Comparison of ENCODE assay signal across 29 cellular contexts in the genomic region with DNA sequence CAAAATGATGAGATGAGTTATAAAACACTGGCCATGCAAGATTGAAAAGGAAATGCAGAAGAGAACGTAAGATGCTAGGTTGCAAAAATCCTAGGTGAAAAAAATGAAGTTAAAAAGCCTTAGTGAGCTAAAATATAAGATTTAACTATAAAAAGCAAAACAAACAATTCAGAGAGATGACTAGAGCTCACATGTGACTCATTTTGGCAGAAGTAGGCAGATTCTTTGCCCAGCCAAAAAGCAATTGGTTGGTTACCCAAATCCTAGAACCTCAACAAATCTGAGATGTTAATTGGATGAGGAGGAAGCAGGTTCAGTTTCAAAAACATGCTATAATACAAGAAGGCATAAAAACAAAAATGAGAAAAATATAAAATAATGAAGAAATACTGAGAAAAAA.
DNase-seq lines count a peak whose midpoint lies in the region; ATAC-seq and TF ChIP-seq lines count a peak whose summit lies in the region.
"Had no signal": no experiment of that assay in that cellular context is flagged by ENCODE, and none has a peak within 500 bp of the region (broad histone marks: within the 10 kb centered on the region; RNA-seq: fewer than 3 reads in every experiment).

No MANE protein-coding gene starts in this region.

- no peak overlapping the region for H3K4me3 Mint-ChIP-seq in activated T-cell treated with anti-CD3 and anti-CD28 coated beads, Interleukin-2, amount 50 U/mL, for 72 hours
- H3K4me3 Mint-ChIP-seq: activated T-cell treated with anti-CD3 and anti-CD28 coated beads, Interleukin-2, amount 50 U/mL, for 4 hours; B cell; central memory CD8-positive, alpha-beta T cell had no signal

- no TSS peak for BruUV-seq in PC-3 (replicated peaks; lab: Mats Ljungman, UMichigan)

- H3K4me3 ChIP-seq in PC-3 (ENCODE audit: low read length), result no peak overlapping the region
- H3K4me3 ChIP-seq in epithelial cell of esophagus (ENCODE audit: low read length), result no peak overlapping the region
- H3K4me3 ChIP-seq in osteoblast (ENCODE audit: insufficient read depth, low read length), result no peak overlapping the region
- no peak overlapping the region for H3K4me3 ChIP-seq in spleen
- H3K4me3 ChIP-seq: gastroesophageal sphincter, K562, lung, thyroid gland had no signal

- H3K9me3 ChIP-seq in PC-3 (ENCODE audit: low read length) (no peaks in the 10 kb centered on the region), osteoblast (ENCODE audit: low read depth, low read length) (no peaks in the 10 kb centered on the region), spleen (no peaks in the 10 kb centered on the region)
- H3K9me3 ChIP-seq: gastroesophageal sphincter, thyroid gland had no signal

- H3K4me1 ChIP-seq in PC-3 (ENCODE audit: insufficient read depth, low read length) (peaks cover 4% of the 10 kb centered on the region), osteoblast (ENCODE audit: insufficient read depth, low read length) (peaks cover 6% of the 10 kb centered on the region), spleen (no peaks in the 10 kb centered on the region)
- H3K4me1 ChIP-seq: gastroesophageal sphincter, thyroid gland had no signal

- H3K9me2 ChIP-seq in PC-3 (replicated peaks; ENCODE audit: low read length), result no peaks in the 10 kb centered on the region

- H3K4me2 ChIP-seq in PC-3 (ENCODE audit: low read length), result 0 out of 2 replicates have a peak overlapping the region, but pooled peaks have one; percentile 36
- H3K4me2 ChIP-seq in osteoblast (ENCODE audit: insufficient read depth, low read length), result peak overlapping the region; percentile 64

- WGBS in spleen, 5 donors, result 60 to 74% (median 70%) methylated on average over 1 of the region's 1 CpG

- H3K27me3 ChIP-seq in PC-3 (ENCODE audit: low read length), result no peaks in the 10 kb centered on the region
- no peaks in the 10 kb centered on the region for H3K27me3 ChIP-seq in osteoblast (ENCODE audit: insufficient read depth, low read length)
- no peaks in the 10 kb centered on the region for H3K27me3 ChIP-seq in spleen (replicated peaks in 1 of 7)
- H3K27me3 ChIP-seq: gastroesophageal sphincter, thyroid gland had no signal

- H3K9ac ChIP-seq in PC-3 (ENCODE audit: low read length), result no peak overlapping the region

- no peak for TF ChIP-seq CTCF in PC-3 (conservative IDR thresholded peaks at IDR 0.05; ENCODE audit: low read depth, low read length)
- no peak for TF ChIP-seq CTCF in epithelial cell of esophagus (IDR thresholded peaks at IDR 0.05; ENCODE audit: insufficient read depth, low read depth, low read length, missing control alignments)
- TF ChIP-seq CTCF in osteoblast (IDR thresholded peaks at IDR 0.05; ENCODE audit: extremely low read depth, low read depth, low read length), result no peak
- no peak for TF ChIP-seq CTCF in spleen (IDR thresholded peaks at IDR 0.05 in 8 of 11, conservative IDR thresholded peaks at IDR 0.05 in 3 of 11)

- CTCF ChIA-PET in PC-3 (lab: Charles Lee), result interaction anchor here (0.7 kb wide), 1 partner anchor 41 kb away, joined by 3 read pairs; no protein-coding TSS in a partner anchor

- no peaks in the 10 kb centered on the region for H3K27me3 Mint-ChIP-seq in activated T-cell treated with anti-CD3 and anti-CD28 coated beads, Interleukin-2, amount 50 U/mL, for 72 hours (ENCODE audit: low read depth)

- H2AFZ ChIP-seq in PC-3 (ENCODE audit: low read length), result no peak overlapping the region
- H2AFZ ChIP-seq in osteoblast (ENCODE audit: low read length), result peak overlapping the region; percentile 38

- H3K9me3 Mint-ChIP-seq in activated T-cell treated with anti-CD3 and anti-CD28 coated beads, Interleukin-2, amount 50 U/mL, for 72 hours, result no peaks in the 10 kb centered on the region
- H3K9me3 Mint-ChIP-seq: activated T-cell treated with anti-CD3 and anti-CD28 coated beads, Interleukin-2, amount 50 U/mL, for 4 hours; central memory CD8-positive, alpha-beta T cell had no signal

- TF ChIP-seq POLR2A in spleen (IDR thresholded peaks at IDR 0.05), result no peak

- DNase-seq in EL (peak; percentile 20), PC-3 (peak; percentile 51), epithelial cell of esophagus (ENCODE audit: low read depth) (peak; percentile 10), osteoblast (ENCODE audit: insufficient read length, low spot score, missing footprints) (peak; percentile 85), spleen (no peak), NCI-H524 treated with DMSO at 0.1 percent for 48 hours (lab: John Stamatoyannopoulos, UW) (no peak), NCI-H1417 (lab: John Stamatoyannopoulos, UW) (no peak)
- DNase-seq in activated T-cell treated with anti-CD3 and anti-CD28 coated beads, Interleukin-2, amount 50 U/mL, for 72 hours, result no peak
- DNase-seq: activated CD4-positive, CD25-positive, alpha-beta regulatory T cell treated with anti-CD3 and anti-CD28 coated beads, Interleukin-2, amount 50 U/mL, for 72 hours; activated naive CD4-positive, alpha-beta T cell treated with Interleukin-2 at 50 U/mL for 16 hours; activated T-cell treated with anti-CD3 and anti-CD28 coated beads, Interleukin-2, amount 50 U/mL, for 4 hours; amygdala; COR-L47; DND-41; GOT3; islet precursor cell; MV-4-11; NCI-H1694; NCI-H774; OCI-M1; SIG-M5; stimulated activated CD4-positive, alpha-beta T cell treated with anti-CD3 and anti-CD28 coated beads, Interleukin-4, amount 100 ng/mL, for 1 hour; stimulated activated naive CD4-positive, alpha-beta T cell treated with Interleukin-2 at 50 U/mL for 16 hours; thyroid gland had no signal

- no peak overlapping the region for H3K27ac ChIP-seq in PC-3 (ENCODE audit: low read length)
- no peak overlapping the region for H3K27ac ChIP-seq in osteoblast (ENCODE audit: low read depth, low read length)
- no peak overlapping the region for H3K27ac ChIP-seq in spleen
- H3K27ac ChIP-seq: gastroesophageal sphincter, thyroid gland had no signal

- POLR2A ChIA-PET in PC-3 (lab: Charles Lee; ENCODE audit: unreplicated experiment), result interaction anchor here (0.6 kb wide), 1 partner anchor 15 kb away, joined by 8 read pairs; no protein-coding TSS in a partner anchor

- H3K36me3 Mint-ChIP-seq in activated T-cell treated with anti-CD3 and anti-CD28 coated beads, Interleukin-2, amount 50 U/mL, for 72 hours (ENCODE audit: insufficient read depth in 2 of 2), result no peaks in the 10 kb centered on the region

- no peak overlapping the region for H3K27ac Mint-ChIP-seq in activated T-cell treated with anti-CD3 and anti-CD28 coated beads, Interleukin-2, amount 50 U/mL, for 72 hours
- H3K27ac Mint-ChIP-seq: B cell had no signal

- H3K36me3 ChIP-seq in PC-3 (ENCODE audit: low read depth, low read length), result no peaks in the 10 kb centered on the region
- no peaks in the 10 kb centered on the region for H3K36me3 ChIP-seq in osteoblast (ENCODE audit: insufficient read depth, low read length)
- H3K36me3 ChIP-seq in spleen, result no peaks in the 10 kb centered on the region
- H3K36me3 ChIP-seq: gastroesophageal sphincter, thyroid gland had no signal

- ATAC-seq in PC-3, result peak; percentile 60
- ATAC-seq in activated T-cell treated with anti-CD3 and anti-CD28 coated beads, Interleukin-2, amount 50 U/mL, for 72 hours (replicated peaks in 1 of 2), result no peak
- ATAC-seq: activated T-cell treated with anti-CD3 and anti-CD28 coated beads, Interleukin-2, amount 50 U/mL, for 4 hours; gastroesophageal sphincter; K562 had no signal

- H3K4me1 Mint-ChIP-seq in activated T-cell treated with anti-CD3 and anti-CD28 coated beads, Interleukin-2, amount 50 U/mL, for 72 hours (ENCODE audit: low read depth), result no peaks in the 10 kb centered on the region
- H3K4me1 Mint-ChIP-seq: B cell; central memory CD8-positive, alpha-beta T cell had no signal

- H4K20me1 ChIP-seq in PC-3 (ENCODE audit: low read length) (no peaks in the 10 kb centered on the region), osteoblast (ENCODE audit: insufficient read depth, low read length) (no peaks in the 10 kb centered on the region)

- intact Hi-C loops in PC-3 (cut with micrococcal nuclease), result no loop called here
- intact Hi-C loops in spleen (cut with DNase I; ENCODE audit: low total_unique reads), result loop anchor here (10.0 kb wide), 1 partner anchor 547 kb away; no protein-coding TSS in a partner anchor

- H3K79me2 ChIP-seq in PC-3 (ENCODE audit: low read length), result no peaks in the 10 kb centered on the region
- H3K79me2 ChIP-seq in osteoblast (ENCODE audit: insufficient read depth, low read length), result no peaks in the 10 kb centered on the region

- no peaks in the 10 kb centered on the region for H3F3A ChIP-seq in PC-3 (ENCODE audit: low read length, unreplicated experiment)

Comparison
In these comparisons a context has a peak if more than half of its experiments do, and no peak if none do; other contexts are left out.
1. DNase-seq: peak in EL (single experiment), PC-3 (single experiment), epithelial cell of esophagus (single experiment) and osteoblast (single experiment); none in spleen (single experiment), NCI-H524 treated with DMSO at 0.1 percent for 48 hours (single experiment), activated T-cell treated with anti-CD3 and anti-CD28 coated beads, Interleukin-2, amount 50 U/mL, for 72 hours (0 of 2) and NCI-H1417 (0 of 3).